Comparison of ENCODE assay signal across 9 cellular contexts in genomic region chr5:93585753-93586385, GRCh38. TPM values are rescaled to one million over a fixed set of nuclear protein-coding genes. Genes with fewer than 3 reads are reported as not detected.
DNase-seq lines count a peak whose midpoint lies in the region; ATAC-seq and TF ChIP-seq lines count a peak whose summit lies in the region.
"Had no signal": no experiment of that assay in that cellular context is flagged by ENCODE, and none has a peak within 500 bp of the region (broad histone marks: within the 10 kb centered on the region; RNA-seq: fewer than 3 reads in every experiment).

No MANE protein-coding gene starts in this region.

- ATAC-seq in GM21576 (IDR thresholded peaks at IDR 0.05; ENCODE audit: unreplicated experiment) (no peak), HG02571 (IDR thresholded peaks at IDR 0.05; ENCODE audit: unreplicated experiment) (no peak)

- H3K9me3 ChIP-seq in HEK293 (ENCODE audit: control insufficient read depth, insufficient read depth, low read depth, low read length) (no peaks in the 10 kb centered on the region), breast epithelium (no peaks in the 10 kb centered on the region), mucosa of rectum (ENCODE audit: control insufficient read depth in 2 of 2, low read length in 2 of 2) (no peaks in the 10 kb centered on the region)

- no peak for TF ChIP-seq POLR2A in breast epithelium (IDR thresholded peaks at IDR 0.05)

- intact Hi-C loops in breast epithelium (cut with DNase I; ENCODE audit: low total_unique reads), result no loop called here

- POLR2A ChIA-PET in HEK293 (lab: Yijun Ruan, JAX), result interaction anchor here (0.5 to 1.9 kb wide), 8 partner anchors 8 to 948 kb away, joined by 3 to 9 read pairs (median 4); no protein-coding TSS in a partner anchor

- peak overlapping the region; percentile 78 for H3K4me3 ChIP-seq in HEK293 (ENCODE audit: low read depth, low read length)
- peak overlapping the region; percentile 57 to 75 (median 63) for H3K4me3 ChIP-seq in breast epithelium
- peak overlapping the region; percentile 49 to 61 for H3K4me3 ChIP-seq in mucosa of rectum (ENCODE audit: low read length in 2 of 2)

- H3K4me1 ChIP-seq in HEK293 (ENCODE audit: control insufficient read depth, insufficient read depth, low read length) (peaks cover 24% of the 10 kb centered on the region), breast epithelium (peaks cover 0 to 7% of the 10 kb centered on the region in 2 donors), mucosa of rectum (ENCODE audit: control insufficient read depth in 2 of 2, insufficient read depth in 2 of 2, low read length in 2 of 2) (peaks cover 7 to 11% of the 10 kb centered on the region in 2 donors)

- CTCF ChIA-PET in HEK293 (lab: Yijun Ruan, JAX), result interaction anchor here (0.7 kb wide), 2 partner anchors 677 to 1120 kb away, joined by 3 to 4 read pairs; no protein-coding TSS in a partner anchor

- DNase-seq in breast epithelium (ENCODE audit: low spot score in 2 of 2) (no peak), GM19240 (ENCODE audit: insufficient read length, low spot score) (no peak)
- DNase-seq in stimulated activated naive CD4-positive, alpha-beta T cell (lab: John Stamatoyannopoulos, UW), result no peak
- DNase-seq: activated naive CD4-positive, alpha-beta T cell had no signal

- no peak for TF ChIP-seq CTCF in 22Rv1 (IDR thresholded peaks at IDR 0.05)
- TF ChIP-seq CTCF in HEK293 (tag by site-specific recombination; IDR thresholded peaks at IDR 0.05), result no peak
- TF ChIP-seq CTCF in breast epithelium (IDR thresholded peaks at IDR 0.05), result no peak

- H3K27ac ChIP-seq in 22Rv1, result peak overlapping the region; percentile 91; the same call in 1 of the 2 replicates
- peak overlapping the region; percentile 97; the same call in 1 of the 2 replicates for H3K27ac ChIP-seq in HEK293 (ENCODE audit: extremely low read depth, low read depth, low read length)
- H3K27ac ChIP-seq in breast epithelium, result peak overlapping the region; percentile 70 to 90
- H3K27ac ChIP-seq in mucosa of rectum (ENCODE audit: low read depth in 2 of 2, low read length in 2 of 2), result no peak overlapping the region

- H3K36me3 ChIP-seq in HEK293 (ENCODE audit: control insufficient read depth in 2 of 2, insufficient read depth in 1 of 2, low read length in 2 of 2) (peaks cover 14 to 34% of the 10 kb centered on the region in 2 experiments), breast epithelium (no peaks in the 10 kb centered on the region), mucosa of rectum (ENCODE audit: control insufficient read depth in 2 of 2, insufficient read depth in 2 of 2, low read length in 2 of 2) (no peaks in the 10 kb centered on the region)

- H3K27me3 ChIP-seq in breast epithelium, result peaks cover 8 to 45% of the 10 kb centered on the region in 2 donors
- peaks cover 33 to 36% of the 10 kb centered on the region in 2 donors for H3K27me3 ChIP-seq in mucosa of rectum (ENCODE audit: control insufficient read depth in 2 of 2, insufficient read depth in 2 of 2, low read length in 2 of 2)

- H3K9ac ChIP-seq in mucosa of rectum (ENCODE audit: low read depth in 1 of 2, low read length in 2 of 2), result peak overlapping the region in 1 of 2 donors; percentile 12

TF ChIP-seq in HEK293, 187 proteins besides CTCF, POLR2A, EP300 and RAD21 (continues in another document):
- TF ChIP-seq ZNF530 (tag by site-specific recombination; IDR thresholded peaks at IDR 0.05; ENCODE audit: low read depth) (no peak), ZNF366 (tag by site-specific recombination; conservative IDR thresholded peaks at IDR 0.05) (peak; percentile 64; the same call in 1 of the 2 replicates), OVOL3 (tag by site-specific recombination; IDR thresholded peaks at IDR 0.05) (no peak), MZF1 (tag by site-specific recombination; IDR thresholded peaks at IDR 0.05; ENCODE audit: borderline replicate concordance) (peak; percentile 97), ZBTB44 (tag by site-specific recombination; IDR thresholded peaks at IDR 0.05) (0 out of 2 replicates have a peak, but pooled peaks have one; percentile 30), ZNF792 (tag by site-specific recombination; IDR thresholded peaks at IDR 0.05) (no peak), SP7 (tag by site-specific recombination; IDR thresholded peaks at IDR 0.05) (peak; percentile 35; the same call in 1 of the 2 replicates), PATZ1 (tag by site-specific recombination; IDR thresholded peaks at IDR 0.05) (peak; percentile 65), PRDM1 (tag by site-specific recombination; IDR thresholded peaks at IDR 0.05) (peak; percentile 64; the same call in 1 of the 2 replicates)
- TF ChIP-seq, protein P1, sequence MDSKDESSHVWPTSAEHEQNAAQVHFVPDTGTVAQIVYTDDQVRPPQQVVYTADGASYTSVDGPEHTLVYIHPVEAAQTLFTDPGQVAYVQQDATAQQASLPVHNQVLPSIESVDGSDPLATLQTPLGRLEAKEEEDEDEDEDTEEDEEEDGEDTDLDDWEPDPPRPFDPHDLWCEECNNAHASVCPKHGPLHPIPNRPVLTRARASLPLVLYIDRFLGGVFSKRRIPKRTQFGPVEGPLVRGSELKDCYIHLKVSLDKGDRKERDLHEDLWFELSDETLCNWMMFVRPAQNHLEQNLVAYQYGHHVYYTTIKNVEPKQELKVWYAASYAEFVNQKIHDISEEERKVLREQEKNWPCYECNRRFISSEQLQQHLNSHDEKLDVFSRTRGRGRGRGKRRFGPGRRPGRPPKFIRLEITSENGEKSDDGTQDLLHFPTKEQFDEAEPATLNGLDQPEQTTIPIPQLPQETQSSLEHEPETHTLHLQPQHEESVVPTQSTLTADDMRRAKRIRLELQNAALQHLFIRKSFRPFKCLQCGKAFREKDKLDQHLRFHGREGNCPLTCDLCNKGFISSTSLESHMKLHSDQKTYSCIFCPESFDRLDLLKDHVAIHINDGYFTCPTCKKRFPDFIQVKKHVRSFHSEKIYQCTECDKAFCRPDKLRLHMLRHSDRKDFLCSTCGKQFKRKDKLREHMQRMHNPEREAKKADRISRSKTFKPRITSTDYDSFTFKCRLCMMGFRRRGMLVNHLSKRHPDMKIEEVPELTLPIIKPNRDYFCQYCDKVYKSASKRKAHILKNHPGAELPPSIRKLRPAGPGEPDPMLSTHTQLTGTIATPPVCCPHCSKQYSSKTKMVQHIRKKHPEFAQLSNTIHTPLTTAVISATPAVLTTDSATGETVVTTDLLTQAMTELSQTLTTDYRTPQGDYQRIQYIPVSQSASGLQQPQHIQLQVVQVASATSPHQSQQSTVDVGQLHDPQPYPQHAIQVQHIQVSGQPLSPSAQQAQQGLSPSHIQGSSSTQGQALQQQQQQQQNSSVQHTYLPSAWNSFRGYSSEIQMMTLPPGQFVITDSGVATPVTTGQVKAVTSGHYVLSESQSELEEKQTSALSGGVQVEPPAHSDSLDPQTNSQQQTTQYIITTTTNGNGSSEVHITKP (tag by site-specific recombination; IDR thresholded peaks at IDR 0.05), result peak; percentile 35; the same call in 1 of the 2 replicates
- TF ChIP-seq, protein P2, sequence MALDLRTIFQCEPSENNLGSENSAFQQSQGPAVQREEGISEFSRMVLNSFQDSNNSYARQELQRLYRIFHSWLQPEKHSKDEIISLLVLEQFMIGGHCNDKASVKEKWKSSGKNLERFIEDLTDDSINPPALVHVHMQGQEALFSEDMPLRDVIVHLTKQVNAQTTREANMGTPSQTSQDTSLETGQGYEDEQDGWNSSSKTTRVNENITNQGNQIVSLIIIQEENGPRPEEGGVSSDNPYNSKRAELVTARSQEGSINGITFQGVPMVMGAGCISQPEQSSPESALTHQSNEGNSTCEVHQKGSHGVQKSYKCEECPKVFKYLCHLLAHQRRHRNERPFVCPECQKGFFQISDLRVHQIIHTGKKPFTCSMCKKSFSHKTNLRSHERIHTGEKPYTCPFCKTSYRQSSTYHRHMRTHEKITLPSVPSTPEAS (tag by site-specific recombination; IDR thresholded peaks at IDR 0.05), result 0 out of 2 replicates have a peak, but pooled peaks have one; percentile 31

RNA-seq across cellular contexts. Expression of gene NR2F1, which starts 2.8 kb away (rescaled TPM):
- total RNA-seq in breast epithelium, result 10 to 100 TPM in 2 of 3 donors, 1 to 10 TPM in 1; 4.6 to 63.6 (median 59.1) TPM

RNA-seq across cellular contexts. Expression of gene NR2F1-AS1, which starts 4.8 kb away (rescaled TPM):
- 10 to 100 TPM in 2 of 3 donors, 1 to 10 TPM in 1; 7.0 to 17.4 (median 15.2) TPM for total RNA-seq in breast epithelium

Comparison
In these comparisons a context has a peak if more than half of its experiments do, and no peak if none do; other contexts are left out.
1. H3K27ac ChIP-seq: peak in 22Rv1 (single experiment), HEK293 (single experiment) and breast epithelium (2 of 2); none in mucosa of rectum (0 of 2).
2. Peak in every context shown above with its lines, with median percentiles within 50 percentile points of each other: H3K4me3 ChIP-seq.